In genomic region chr13:102399791-102400618, GRCh38 we compare ENCODE assay signal across 7 cellular contexts. TPM values are rescaled to one million over a fixed set of nuclear protein-coding genes. Genes with fewer than 3 reads are reported as not detected.
A peak's percentile ranks its signal among the peaks of the same experiment; 100 is the strongest.
DNase-seq lines count a peak whose midpoint lies in the region; ATAC-seq and TF ChIP-seq lines count a peak whose summit lies in the region.

No MANE protein-coding gene starts in this region.

- no peaks in the 10 kb centered on the region for H3K36me3 Mint-ChIP-seq in activated CD4-positive, alpha-beta T cell treated with anti-CD3 and anti-CD28 coated beads, Interleukin-2, amount 10 ng/mL, durations not matched to agents 7 days and 5 days (ENCODE audit: low read depth)
- no peaks in the 10 kb centered on the region for H3K36me3 Mint-ChIP-seq in naive thymus-derived CD4-positive, alpha-beta T cell

- peaks cover 0 to 32% of the 10 kb centered on the region in 2 donors for H3K27me3 ChIP-seq in naive thymus-derived CD4-positive, alpha-beta T cell (ENCODE audit: control insufficient read depth in 2 of 2, insufficient read depth in 2 of 2, low read length in 2 of 2)
- no peaks in the 10 kb centered on the region for H3K27me3 ChIP-seq in Karpas-422 (ENCODE audit: low read length)

- peak overlapping the region; percentile 61 for H3K4me3 Mint-ChIP-seq in activated CD4-positive, alpha-beta T cell treated with anti-CD3 and anti-CD28 coated beads, Interleukin-2, amount 10 ng/mL, durations not matched to agents 7 days and 5 days
- peak overlapping the region; percentile 67 to 84 (median 81) for H3K4me3 Mint-ChIP-seq in naive thymus-derived CD4-positive, alpha-beta T cell

- no peaks in the 10 kb centered on the region for H3K79me2 ChIP-seq in Karpas-422 (ENCODE audit: low read length)

- intact Hi-C loops in naive thymus-derived CD4-positive, alpha-beta T cell (cut with micrococcal nuclease), result loop anchor here in 1 of 2 donors (10.0 kb wide), 2 partner anchors 775 to 1815 kb away; partner anchors contain the start of gene GGACT

- TF ChIP-seq CTCF in epithelial cell of esophagus (IDR thresholded peaks at IDR 0.05; ENCODE audit: insufficient read depth, low read depth, low read length, missing control alignments), result no peak
- TF ChIP-seq CTCF in RWPE1 (conservative IDR thresholded peaks at IDR 0.05; ENCODE audit: low read depth), result no peak

- H3K9ac ChIP-seq in Karpas-422 (ENCODE audit: low read length), result no peak overlapping the region

- peaks cover 65% of the 10 kb centered on the region for H3K27me3 Mint-ChIP-seq in activated CD4-positive, alpha-beta T cell treated with anti-CD3 and anti-CD28 coated beads, Interleukin-2, amount 10 ng/mL, durations not matched to agents 7 days and 5 days
- H3K27me3 Mint-ChIP-seq in naive thymus-derived CD4-positive, alpha-beta T cell, result peaks cover 53 to 71% (median 57%) of the 10 kb centered on the region in 5 donors

- H3K9me3 Mint-ChIP-seq in activated CD4-positive, alpha-beta T cell treated with anti-CD3 and anti-CD28 coated beads, Interleukin-2, amount 10 ng/mL, durations not matched to agents 7 days and 5 days, result no peaks in the 10 kb centered on the region
- H3K9me3 Mint-ChIP-seq in naive thymus-derived CD4-positive, alpha-beta T cell, result peaks cover 0 to 6% (median 0%) of the 10 kb centered on the region in 11 donors

- peak; percentile 10 for DNase-seq in activated CD4-positive, alpha-beta T cell treated with anti-CD3 and anti-CD28 coated beads, Interleukin-2, amount 10 ng/mL, durations not matched to agents 7 days and 5 days
- DNase-seq in epithelial cell of esophagus (ENCODE audit: low read depth) (peak; percentile 8), RWPE1 (ENCODE audit: low spot score) (no peak), Karpas-422 (no peak)
- peak in 2 of 9 donors; percentile 15 to 16 for DNase-seq in naive thymus-derived CD4-positive, alpha-beta T cell

- no peak overlapping the region for H2AFZ ChIP-seq in Karpas-422 (ENCODE audit: low read length)

- no peak overlapping the region for H3K27ac ChIP-seq in naive thymus-derived CD4-positive, alpha-beta T cell (ENCODE audit: low read depth, low read length)
- H3K27ac ChIP-seq in RWPE1 (no peak overlapping the region), Karpas-422 (ENCODE audit: low read length) (no peak overlapping the region)

- peaks cover 32% of the 10 kb centered on the region for H3K4me1 Mint-ChIP-seq in activated CD4-positive, alpha-beta T cell treated with anti-CD3 and anti-CD28 coated beads, Interleukin-2, amount 10 ng/mL, durations not matched to agents 7 days and 5 days
- H3K4me1 Mint-ChIP-seq in naive thymus-derived CD4-positive, alpha-beta T cell, result peaks cover 19 to 40% (median 29%) of the 10 kb centered on the region in 7 donors

- H3K27ac Mint-ChIP-seq in activated CD4-positive, alpha-beta T cell treated with anti-CD3 and anti-CD28 coated beads, Interleukin-2, amount 10 ng/mL, durations not matched to agents 7 days and 5 days, result no peak overlapping the region
- no peak overlapping the region for H3K27ac Mint-ChIP-seq in naive thymus-derived CD4-positive, alpha-beta T cell

- ATAC-seq in GM18505 (IDR thresholded peaks at IDR 0.05; ENCODE audit: unreplicated experiment), result peak; percentile 47
- ATAC-seq in HG03066 (IDR thresholded peaks at IDR 0.05; ENCODE audit: low read depth, unreplicated experiment), result peak; percentile 37
- peak; percentile 56 for ATAC-seq in naive thymus-derived CD4-positive, alpha-beta T cell

- POLR2A ChIA-PET in activated CD4-positive, alpha-beta T cell treated with anti-CD3 and anti-CD28 coated beads, Interleukin-2, amount 10 ng/mL, durations not matched to agents 7 days and 5 days (lab: Charles Lee), result no interaction called here
- POLR2A ChIA-PET in naive thymus-derived CD4-positive, alpha-beta T cell (lab: Charles Lee), result no interaction called here
- POLR2A ChIA-PET in RWPE1 (lab: Yijun Ruan, JAX; ENCODE audit: low non-redundant PET), result no interaction called here

- no peaks in the 10 kb centered on the region for H3K9me2 ChIP-seq in Karpas-422 (replicated peaks; ENCODE audit: insufficient read depth, low read length)

- no peaks in the 10 kb centered on the region for H3K9me3 ChIP-seq in naive thymus-derived CD4-positive, alpha-beta T cell (ENCODE audit: control insufficient read depth in 2 of 3, low read length in 3 of 3)
- no peaks in the 10 kb centered on the region for H3K9me3 ChIP-seq in Karpas-422 (ENCODE audit: low read length)

- CTCF ChIA-PET in activated CD4-positive, alpha-beta T cell treated with anti-CD3 and anti-CD28 coated beads, Interleukin-2, amount 10 ng/mL, durations not matched to agents 7 days and 5 days (lab: Charles Lee), result interaction anchor here (0.6 kb wide), 1 partner anchor 511 kb away, joined by 6 read pairs; no protein-coding TSS in a partner anchor
- CTCF ChIA-PET in naive thymus-derived CD4-positive, alpha-beta T cell (lab: Charles Lee), result no interaction called here
- CTCF ChIA-PET in RWPE1 (lab: Yijun Ruan, JAX), result interaction anchor here (0.5 to 1.1 kb wide), 2 partner anchors 258 to 259 kb away, joined by 3 to 4 read pairs; no protein-coding TSS in a partner anchor

- H3K4me3 ChIP-seq in epithelial cell of esophagus (ENCODE audit: low read length) (peak overlapping the region; percentile 42), Karpas-422 (ENCODE audit: low read length) (no peak overlapping the region)
- H3K4me3 ChIP-seq in naive thymus-derived CD4-positive, alpha-beta T cell (ENCODE audit: low read length), result peak overlapping the region; percentile 33

- H3K4me1 ChIP-seq in naive thymus-derived CD4-positive, alpha-beta T cell (ENCODE audit: control insufficient read depth in 2 of 2, insufficient read depth in 2 of 2, low read length in 2 of 2), result peaks cover 0 to 21% of the 10 kb centered on the region in 2 donors
- no peaks in the 10 kb centered on the region for H3K4me1 ChIP-seq in Karpas-422 (ENCODE audit: low read length)

- no peak for TF ChIP-seq POLR2A in GM18505 (IDR thresholded peaks at IDR 0.05; ENCODE audit: borderline replicate concordance, extremely low read depth, insufficient read depth, insufficient read length)

- H4K20me1 ChIP-seq in Karpas-422 (ENCODE audit: insufficient read depth, low read depth, low read length), result no peaks in the 10 kb centered on the region

- no peak overlapping the region for H3K4me2 ChIP-seq in Karpas-422 (ENCODE audit: low read depth, low read length, poor library complexity, severe bottlenecking)

- no peaks in the 10 kb centered on the region for H3K36me3 ChIP-seq in naive thymus-derived CD4-positive, alpha-beta T cell (ENCODE audit: control insufficient read depth in 2 of 3, insufficient read depth in 3 of 3, low read length in 3 of 3)
- no peaks in the 10 kb centered on the region for H3K36me3 ChIP-seq in Karpas-422 (ENCODE audit: insufficient read depth, low read length)

RNA-seq across cellular contexts. Expression of gene FGF14, which starts 1.8 kb away (rescaled TPM):
- not detected for total RNA-seq in activated CD4-positive, alpha-beta T cell treated with anti-CD3 and anti-CD28 coated beads, Interleukin-2, amount 10 ng/mL, durations not matched to agents 7 days and 5 days
- total RNA-seq in naive thymus-derived CD4-positive, alpha-beta T cell, result not detected
- polyA plus RNA-seq in naive thymus-derived CD4-positive, alpha-beta T cell, result not detected
- total RNA-seq in Karpas-422 (2014; rRNA removed; shearing (Covaris generic); ENCODE audit: low replicate concordance), result not detected in 2 replicates

Comparison
In these comparisons a context has a peak if more than half of its experiments do, and no peak if none do; other contexts are left out.
1. DNase-seq: peak in activated CD4-positive, alpha-beta T cell treated with anti-CD3 and anti-CD28 coated beads, Interleukin-2, amount 10 ng/mL, durations not matched to agents 7 days and 5 days (single experiment) and epithelial cell of esophagus (single experiment); none in RWPE1 (single experiment) and Karpas-422 (single experiment).
2. Peak in every context shown above with its lines, with median percentiles within 50 percentile points of each other: ATAC-seq.